ENCODE assay signal across 25 cellular contexts in the genomic region with DNA sequence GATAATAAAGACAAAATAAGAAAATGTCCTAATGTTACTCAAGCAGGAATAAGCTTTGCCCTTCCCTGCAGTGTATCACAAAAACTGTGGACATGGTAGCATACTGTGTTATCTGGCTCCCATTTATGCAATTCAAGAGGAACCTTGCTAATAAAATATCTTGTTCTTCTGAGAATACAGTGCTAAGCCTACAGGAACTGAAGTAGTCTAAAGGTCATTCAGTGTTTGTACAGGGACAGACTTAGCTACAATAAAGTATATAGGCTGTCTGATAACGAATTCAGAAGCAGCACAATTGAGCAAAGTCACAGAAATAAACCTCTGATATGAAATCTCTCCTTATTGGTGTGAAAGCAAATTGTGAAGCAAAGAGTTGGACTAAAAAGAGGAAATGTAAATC. TPM values are rescaled to one million over a fixed set of nuclear protein-coding genes. Genes with fewer than 3 reads are reported as not detected.
DNase-seq lines count a peak whose midpoint lies in the region; FAIRE-seq and TF ChIP-seq lines count a peak whose summit lies in the region.
"Had no signal": no experiment of that assay in that cellular context is flagged by ENCODE, and none has a peak within 500 bp of the region (broad histone marks: within the 10 kb centered on the region; RNA-seq: fewer than 3 reads in every experiment).

No MANE protein-coding gene starts in this region.

- H3K4me3 ChIP-seq in hepatocyte (no peak overlapping the region), small intestine (ENCODE audit: low read depth in 1 of 2, low read length in 2 of 2) (no peak overlapping the region)

- no peaks in the 10 kb centered on the region for H3K9me2 ChIP-seq in hepatocyte (replicated peaks; ENCODE audit: insufficient read depth)
- H3K9me2 ChIP-seq: SK-N-SH had no signal

- H3K4me2 ChIP-seq in hepatocyte = peak overlapping the region; percentile 3
- H3K4me2 ChIP-seq: KMS-11, SK-N-SH had no signal

- no peak for DNase-seq in Calu3
- peak; percentile 46 for DNase-seq in LoVo (ENCODE audit: low spot score)
- peak; percentile 32 for DNase-seq in hepatocyte (ENCODE audit: low spot score)
- DNase-seq in small intestine = peak; percentile 92
- no peak for DNase-seq in T-helper 2 cell treated with Interferon-gamma antibody and Interleukin-4, amounts not matched to agents 5 μg/mL and 100 μg/mL, for 36 hours (ENCODE audit: low spot score)
- DNase-seq in stimulated activated CD4-positive, alpha-beta T cell treated with anti-CD3 and anti-CD28 coated beads, Interleukin-2, amount 100 ng/mL, for 48 hours = no peak
- DNase-seq in NCI-H2196 treated with DMSO at 0.1 percent for 48 hours (lab: John Stamatoyannopoulos, UW; ENCODE audit: unreplicated experiment) = no peak
- DNase-seq: C1 segment of cervical spinal cord; CD4-positive, alpha-beta memory T cell; COR-L47; DMS 273 treated with DMSO at 0.1 percent for 48 hours; DND-41; HCEC 1CT; NCI-H1092 treated with DMSO at 0.1 percent for 48 hours; NCI-H1436; NCI-H187; NCI-H2171 treated with DMSO at 0.1 percent for 48 hours; NCI-H524 treated with DMSO at 0.1 percent for 48 hours; NCI-H774; PC-3; SK-N-SH had no signal

- peak; percentile 70 for FAIRE-seq in small intestine (lab: Jason Lieb, UNC)
- FAIRE-seq: GM12892, H1 had no signal

- H2AFZ ChIP-seq in hepatocyte = no peak overlapping the region

- H3K27ac ChIP-seq in hepatocyte = peak overlapping the region; percentile 29
- H3K27ac ChIP-seq in small intestine (ENCODE audit: low read depth in 1 of 2, low read length in 1 of 2) = peak overlapping the region in 1 of 2 donors; percentile 41
- H3K27ac ChIP-seq: KMS-11 had no signal

- H3K4me1 ChIP-seq in hepatocyte (ENCODE audit: insufficient read depth) (peaks cover 10% of the 10 kb centered on the region), small intestine (ENCODE audit: control insufficient read depth in 2 of 2, insufficient read depth in 1 of 2, low read depth in 1 of 2, low read length in 1 of 2) (peaks cover 0 to 3% of the 10 kb centered on the region in 2 donors)

- BruUV-seq in Calu3 (replicated peaks; lab: Mats Ljungman, UMichigan) = no TSS peak

- H3K27me3 ChIP-seq in hepatocyte = no peaks in the 10 kb centered on the region
- no peaks in the 10 kb centered on the region for H3K27me3 ChIP-seq in small intestine (ENCODE audit: control insufficient read depth in 2 of 2, insufficient read depth in 2 of 2, low read length in 2 of 2)

- intact Hi-C loops in Calu3 (cut with micrococcal nuclease; ENCODE audit: unreplicated experiment) = loop anchor here (10.0 kb wide), 1 partner anchor 192 kb away; no protein-coding TSS in a partner anchor

- H3K79me2 ChIP-seq in hepatocyte = no peaks in the 10 kb centered on the region

- peak overlapping the region; percentile 12 for H3K27ac Mint-ChIP-seq in Calu3 (ENCODE audit: unreplicated experiment)
- H3K27ac Mint-ChIP-seq in T-helper 2 cell treated with Interferon-gamma antibody and Interleukin-4, amounts not matched to agents 5 μg/mL and 100 μg/mL, for 36 hours = no peak overlapping the region
- H3K27ac Mint-ChIP-seq: CD4-positive, alpha-beta memory T cell; IgD-negative memory B cell had no signal

- WGBS in hepatocyte (ENCODE audit: low lambda C conversion rate, missing lambda C conversion rate) = 64% methylated on average over 1 of the region's 1 CpG
- WGBS in small intestine, 3 donors = 13 to 63% (median 32%) methylated on average over 1 of the region's 1 CpG

- peaks cover 31% of the 10 kb centered on the region for H3K36me3 Mint-ChIP-seq in Calu3 (ENCODE audit: insufficient read depth, unreplicated experiment)
- H3K36me3 Mint-ChIP-seq in T-helper 2 cell treated with Interferon-gamma antibody and Interleukin-4, amounts not matched to agents 5 μg/mL and 100 μg/mL, for 36 hours (ENCODE audit: low read depth) = peaks cover 22% of the 10 kb centered on the region

- no peaks in the 10 kb centered on the region for H4K20me1 ChIP-seq in hepatocyte (ENCODE audit: insufficient read depth, poor library complexity, severe bottlenecking)

- H3K4me3 Mint-ChIP-seq in Calu3 (ENCODE audit: low read depth, unreplicated experiment) = no peak overlapping the region
- no peak overlapping the region for H3K4me3 Mint-ChIP-seq in T-helper 2 cell treated with Interferon-gamma antibody and Interleukin-4, amounts not matched to agents 5 μg/mL and 100 μg/mL, for 36 hours
- H3K4me3 Mint-ChIP-seq: CD4-positive, alpha-beta memory T cell; IgD-negative memory B cell had no signal

- H3K9me3 ChIP-seq in hepatocyte (ENCODE audit: low read depth) (peaks cover 14% of the 10 kb centered on the region), small intestine (ENCODE audit: control insufficient read depth, low read depth) (no peaks in the 10 kb centered on the region)

- CTCF ChIA-PET in Calu3 (lab: Charles Lee) = no interaction called here

- H3K9me3 Mint-ChIP-seq in Calu3 (ENCODE audit: low read depth, unreplicated experiment) = peaks cover 3% of the 10 kb centered on the region
- H3K9me3 Mint-ChIP-seq in T-helper 2 cell treated with Interferon-gamma antibody and Interleukin-4, amounts not matched to agents 5 μg/mL and 100 μg/mL, for 36 hours = peaks cover 11% of the 10 kb centered on the region

- H3K4me1 Mint-ChIP-seq in Calu3 (ENCODE audit: low read depth, unreplicated experiment) = peaks cover 9% of the 10 kb centered on the region
- H3K4me1 Mint-ChIP-seq in T-helper 2 cell treated with Interferon-gamma antibody and Interleukin-4, amounts not matched to agents 5 μg/mL and 100 μg/mL, for 36 hours (ENCODE audit: low read depth) = no peaks in the 10 kb centered on the region
- H3K4me1 Mint-ChIP-seq: CD4-positive, alpha-beta memory T cell; IgD-negative memory B cell had no signal

- H3K36me3 ChIP-seq in hepatocyte (replicated peaks; ENCODE audit: insufficient read depth, low read depth) (peaks cover 11% of the 10 kb centered on the region), small intestine (ENCODE audit: control insufficient read depth in 2 of 2, insufficient read depth in 2 of 2, low read length in 2 of 2) (peaks cover 0 to 4% of the 10 kb centered on the region in 2 donors)

- no peak for TF ChIP-seq CTCF in Calu3 (IDR thresholded peaks at IDR 0.05; ENCODE audit: unreplicated experiment)
- TF ChIP-seq CTCF in hepatocyte (IDR thresholded peaks at IDR 0.05; ENCODE audit: poor library complexity) = no peak

- no peaks in the 10 kb centered on the region for H3K27me3 Mint-ChIP-seq in Calu3 (ENCODE audit: unreplicated experiment)
- no peaks in the 10 kb centered on the region for H3K27me3 Mint-ChIP-seq in T-helper 2 cell treated with Interferon-gamma antibody and Interleukin-4, amounts not matched to agents 5 μg/mL and 100 μg/mL, for 36 hours (ENCODE audit: low read depth)
- H3K27me3 Mint-ChIP-seq: CD4-positive, alpha-beta memory T cell; IgD-negative memory B cell had no signal

RNA-seq across cellular contexts. Expression of gene SDHAF4, which starts 59.6 kb away (rescaled TPM):
- total RNA-seq in Calu3 (2022) (13.3 and 21.0 TPM in 2 replicates), hepatocyte (16.0 and 16.9 TPM in 2 replicates)
- polyA plus RNA-seq in hepatocyte (10.9 and 11.9 TPM in 2 replicates), small intestine (1 to 10 TPM; 6.2 to 9.0 (median 6.7) TPM)

Comparison
In these comparisons a context has a peak if more than half of its experiments do, and no peak if none do; other contexts are left out.
1. DNase-seq: peak in LoVo (single experiment), hepatocyte (single experiment) and small intestine (single experiment); none in Calu3 (single experiment), T-helper 2 cell treated with Interferon-gamma antibody and Interleukin-4, amounts not matched to agents 5 μg/mL and 100 μg/mL, for 36 hours (single experiment), stimulated activated CD4-positive, alpha-beta T cell treated with anti-CD3 and anti-CD28 coated beads, Interleukin-2, amount 100 ng/mL, for 48 hours (0 of 2) and NCI-H2196 treated with DMSO at 0.1 percent for 48 hours (single experiment).